Comparison of ENCODE assay signal across 1 cellular context in genomic region chr9:111873901-111874300, GRCh38.
TF ChIP-seq lines count a peak whose summit lies in the region.

No MANE protein-coding gene starts in this region.

TF ChIP-seq in GM23338, 12 proteins besides CTCF, POLR2A, EP300 and RAD21:
- no peak for TF ChIP-seq ETS1 (IDR thresholded peaks at IDR 0.05)
- TF ChIP-seq JUNB (IDR thresholded peaks at IDR 0.05; ENCODE audit: unreplicated experiment) = no peak
- TF ChIP-seq ZNF462 (CRISPR knock-in tag; IDR thresholded peaks at IDR 0.05) = no peak
- TF ChIP-seq EZH2 (IDR thresholded peaks at IDR 0.05; ENCODE audit: low read depth, unreplicated experiment) = no peak
- TF ChIP-seq STAT1 (IDR thresholded peaks at IDR 0.05; ENCODE audit: unreplicated experiment) = no peak
- no peak for TF ChIP-seq ZNF331 (CRISPR knock-in tag; IDR thresholded peaks at IDR 0.05; ENCODE audit: low read depth)
- TF ChIP-seq ZNF114 (CRISPR knock-in tag; IDR thresholded peaks at IDR 0.05) = no peak
